In the genomic region with DNA sequence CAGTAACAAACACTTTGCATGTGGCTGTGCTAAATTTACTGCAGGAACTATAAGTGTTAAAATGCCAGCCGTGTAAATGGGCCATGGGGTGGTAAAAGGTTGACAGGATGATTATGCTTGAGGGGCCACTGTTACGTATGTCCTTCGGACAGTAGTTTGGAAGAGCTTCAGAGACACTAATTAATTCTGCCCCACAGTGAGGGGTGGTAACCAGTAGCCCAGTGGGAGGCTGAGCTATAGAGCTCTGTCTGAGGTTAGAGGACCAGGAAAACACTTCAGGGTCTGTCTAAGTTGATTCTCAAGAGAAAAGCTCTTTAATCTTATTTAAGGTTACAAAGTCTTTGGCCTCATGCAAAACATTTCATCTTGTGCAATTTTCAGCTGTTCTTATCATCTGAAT, we compare ENCODE assay signal across 26 cellular contexts.
"Had no signal": no experiment of that assay in that cellular context is flagged by ENCODE, and none has a peak within 500 bp of the region (broad histone marks: within the 10 kb centered on the region; RNA-seq: fewer than 3 reads in every experiment).

No MANE protein-coding gene starts in this region.

- H3K4me1 Mint-ChIP-seq: activated CD4-positive, alpha-beta memory T cell treated with anti-CD3 and anti-CD28 coated beads, Interleukin-2, amount 10 ng/mL, durations not matched to agents 7 days and 5 days; activated CD4-positive, alpha-beta T cell treated with anti-CD3 and anti-CD28 coated beads, Interleukin-2, amount 10 ng/mL, durations not matched to agents 7 days and 5 days; activated naive CD4-positive, alpha-beta T cell treated with anti-CD3 and anti-CD28 coated beads, Interleukin-2, amount 10 ng/mL, durations not matched to agents 7 days and 5 days; activated naive CD8-positive, alpha-beta T cell treated with anti-CD3 and anti-CD28 coated beads, Interleukin-2, amount 10 ng/mL, durations not matched to agents 7 days and 5 days had no signal

- H3K27ac Mint-ChIP-seq: activated CD4-positive, alpha-beta memory T cell treated with anti-CD3 and anti-CD28 coated beads, Interleukin-2, amount 10 ng/mL, durations not matched to agents 7 days and 5 days; activated CD4-positive, alpha-beta T cell treated with anti-CD3 and anti-CD28 coated beads, Interleukin-2, amount 10 ng/mL, durations not matched to agents 7 days and 5 days; activated naive CD4-positive, alpha-beta T cell treated with anti-CD3 and anti-CD28 coated beads, Interleukin-2, amount 10 ng/mL, durations not matched to agents 7 days and 5 days; activated naive CD8-positive, alpha-beta T cell treated with anti-CD3 and anti-CD28 coated beads, Interleukin-2, amount 10 ng/mL, durations not matched to agents 7 days and 5 days; activated T-cell treated with anti-CD3 and anti-CD28 coated beads, Interleukin-2, amount 50 U/mL, for 24 hours; nephron; T-helper 1 cell treated with Interleukin-12 subunit alpha and Interleukin-12 subunit beta and Interleukin-4 antibody, amounts not matched to agents 30 μg/mL and 1 μg/mL, for 36 hours had no signal

- H3K27me3 Mint-ChIP-seq: activated CD4-positive, alpha-beta memory T cell treated with anti-CD3 and anti-CD28 coated beads, Interleukin-2, amount 10 ng/mL, durations not matched to agents 7 days and 5 days; activated CD4-positive, alpha-beta T cell treated with anti-CD3 and anti-CD28 coated beads, Interleukin-2, amount 10 ng/mL, durations not matched to agents 7 days and 5 days; activated naive CD4-positive, alpha-beta T cell treated with anti-CD3 and anti-CD28 coated beads, Interleukin-2, amount 10 ng/mL, durations not matched to agents 7 days and 5 days; activated naive CD8-positive, alpha-beta T cell treated with anti-CD3 and anti-CD28 coated beads, Interleukin-2, amount 10 ng/mL, durations not matched to agents 7 days and 5 days; activated T-cell treated with anti-CD3 and anti-CD28 coated beads, Interleukin-2, amount 50 U/mL, for 24 hours had no signal

- ATAC-seq: pancreas, psoas muscle had no signal

- H3K9me3 ChIP-seq: esophagus squamous epithelium, pancreas, psoas muscle, right atrium auricular region, suprapubic skin, tibial nerve had no signal

- H3K36me3 Mint-ChIP-seq: activated naive CD4-positive, alpha-beta T cell treated with anti-CD3 and anti-CD28 coated beads, Interleukin-2, amount 10 ng/mL, durations not matched to agents 7 days and 5 days; activated naive CD8-positive, alpha-beta T cell treated with anti-CD3 and anti-CD28 coated beads, Interleukin-2, amount 10 ng/mL, durations not matched to agents 7 days and 5 days had no signal

- H3K27ac ChIP-seq: pancreas, psoas muscle, right atrium auricular region, suprapubic skin, tibial nerve had no signal

- DNase-seq: activated CD4-positive, alpha-beta memory T cell treated with anti-CD3 and anti-CD28 coated beads, Interleukin-2, amount 10 ng/mL, durations not matched to agents 7 days and 5 days; activated CD4-positive, alpha-beta T cell treated with anti-CD3 and anti-CD28 coated beads for 1 hour; activated CD4-positive, alpha-beta T cell treated with anti-CD3 and anti-CD28 coated beads, Interleukin-2, amount 10 ng/mL, durations not matched to agents 7 days and 5 days; activated CD8-positive, alpha-beta memory T cell treated with anti-CD3 and anti-CD28 coated beads, Interleukin-2, amount 50 U/mL, for 48 hours; activated gamma-delta T cell; activated naive CD4-positive, alpha-beta T cell treated with anti-CD3 and anti-CD28 coated beads, Interleukin-2, amount 10 ng/mL, durations not matched to agents 7 days and 5 days; activated naive CD8-positive, alpha-beta T cell treated with anti-CD3 and anti-CD28 coated beads, Interleukin-2, amount 10 ng/mL, durations not matched to agents 7 days and 5 days; activated T-cell treated with anti-CD3 and anti-CD28 coated beads, Interleukin-2, amount 50 U/mL, for 24 hours; amniotic stem cell; caudate nucleus; esophagus squamous epithelium; foreskin melanocyte; left cardiac atrium; mammary epithelial cell; nucleus accumbens; pancreas; psoas muscle; stimulated activated CD4-positive, alpha-beta T cell treated with anti-CD3 and anti-CD28 coated beads, Interleukin-15, amount 100 ng/mL, for 24 hours; stimulated activated CD4-positive, alpha-beta T cell treated with anti-CD3 and anti-CD28 coated beads, Interleukin-2, amount 100 ng/mL, for 24 hours; stimulated activated naive CD4-positive, alpha-beta T cell; T-helper 9 cell had no signal

- H3K27me3 ChIP-seq: esophagus squamous epithelium, pancreas, right atrium auricular region, suprapubic skin, tibial nerve had no signal

- H3K36me3 ChIP-seq: esophagus squamous epithelium, pancreas, right atrium auricular region, suprapubic skin, tibial nerve had no signal

- H3K4me1 ChIP-seq: esophagus squamous epithelium, pancreas, psoas muscle, right atrium auricular region, suprapubic skin, tibial nerve had no signal

- H3K4me3 Mint-ChIP-seq: activated CD4-positive, alpha-beta memory T cell treated with anti-CD3 and anti-CD28 coated beads, Interleukin-2, amount 10 ng/mL, durations not matched to agents 7 days and 5 days; activated CD4-positive, alpha-beta T cell treated with anti-CD3 and anti-CD28 coated beads, Interleukin-2, amount 10 ng/mL, durations not matched to agents 7 days and 5 days; activated naive CD4-positive, alpha-beta T cell treated with anti-CD3 and anti-CD28 coated beads, Interleukin-2, amount 10 ng/mL, durations not matched to agents 7 days and 5 days; activated naive CD8-positive, alpha-beta T cell treated with anti-CD3 and anti-CD28 coated beads, Interleukin-2, amount 10 ng/mL, durations not matched to agents 7 days and 5 days; activated T-cell treated with anti-CD3 and anti-CD28 coated beads, Interleukin-2, amount 50 U/mL, for 24 hours; nephron; T-helper 1 cell treated with Interleukin-12 subunit alpha and Interleukin-12 subunit beta and Interleukin-4 antibody, amounts not matched to agents 30 μg/mL and 1 μg/mL, for 36 hours had no signal

- H3K4me3 ChIP-seq: pancreas, psoas muscle, right atrium auricular region, suprapubic skin, tibial nerve had no signal

- H3K9me3 Mint-ChIP-seq: activated CD4-positive, alpha-beta memory T cell treated with anti-CD3 and anti-CD28 coated beads, Interleukin-2, amount 10 ng/mL, durations not matched to agents 7 days and 5 days; nephron had no signal
